In genomic region chr10:67770537-67770936, GRCh38 we compare ENCODE assay signal across 11 cellular contexts.
DNase-seq lines count a peak whose midpoint lies in the region; ATAC-seq and TF ChIP-seq lines count a peak whose summit lies in the region.
"Had no signal": no experiment of that assay in that cellular context is flagged by ENCODE, and none has a peak within 500 bp of the region (broad histone marks: within the 10 kb centered on the region; RNA-seq: fewer than 3 reads in every experiment).

No MANE protein-coding gene starts in this region.

- H3K9ac ChIP-seq in OCI-LY1 (ENCODE audit: low read length) = peak overlapping the region; percentile 37; the same call in 1 of the 2 replicates
- no peak overlapping the region for H3K9ac ChIP-seq in mesenchymal stem cell (ENCODE audit: low read length)

- H3K9me3 ChIP-seq in OCI-LY1 (ENCODE audit: low read length) (no peaks in the 10 kb centered on the region), mesenchymal stem cell (ENCODE audit: control insufficient read depth, low read length) (no peaks in the 10 kb centered on the region)

- H3K4me1 ChIP-seq in OCI-LY1 (ENCODE audit: insufficient read depth, low read length, severe bottlenecking) = peaks cover 37% of the 10 kb centered on the region
- H3K4me1 ChIP-seq in mesenchymal stem cell (ENCODE audit: control insufficient read depth, insufficient read depth, low read depth, low read length) = no peaks in the 10 kb centered on the region

- TF ChIP-seq CTCF in OCI-LY1 (IDR thresholded peaks at IDR 0.05; ENCODE audit: low read length) = no peak

- no peaks in the 10 kb centered on the region for H3K79me1 ChIP-seq in mesenchymal stem cell (replicated peaks; ENCODE audit: low read length, poor library complexity, severe bottlenecking)

- H2BK120ac ChIP-seq in mesenchymal stem cell (ENCODE audit: low read depth, low read length) = no peak overlapping the region

- H2BK15ac ChIP-seq in mesenchymal stem cell (ENCODE audit: low read depth, poor library complexity, severe bottlenecking) = no peak overlapping the region

- no peak overlapping the region for H2BK5ac ChIP-seq in mesenchymal stem cell (ENCODE audit: low read depth, low read length, poor library complexity, severe bottlenecking)

- ATAC-seq in GM18511 (IDR thresholded peaks at IDR 0.05; ENCODE audit: unreplicated experiment) = peak; percentile 69
- ATAC-seq in GM21423 (IDR thresholded peaks at IDR 0.05; ENCODE audit: unreplicated experiment) = peak; percentile 63
- peak; percentile 72 for ATAC-seq in HG03095 (IDR thresholded peaks at IDR 0.05; ENCODE audit: unreplicated experiment)

- H3K27me3 ChIP-seq in OCI-LY1 (ENCODE audit: insufficient read depth, low read length) (no peaks in the 10 kb centered on the region), mesenchymal stem cell (ENCODE audit: control insufficient read depth in 1 of 2, insufficient read depth in 1 of 2, low read length in 2 of 2) (peaks cover 0 to 25% of the 10 kb centered on the region in 2 experiments)

- no peaks in the 10 kb centered on the region for H3F3A ChIP-seq in OCI-LY1 (ENCODE audit: insufficient read depth, low read length)

- no peak overlapping the region for H3K23ac ChIP-seq in mesenchymal stem cell (ENCODE audit: low read length in 2 of 2)

- no peak overlapping the region for H4K8ac ChIP-seq in mesenchymal stem cell (ENCODE audit: low read length)

- no peak overlapping the region for H3K4me3 ChIP-seq in OCI-LY1 (ENCODE audit: low read depth, low read length, poor library complexity, severe bottlenecking)
- no peak overlapping the region for H3K4me3 ChIP-seq in mesenchymal stem cell (ENCODE audit: insufficient read depth in 1 of 2, low read depth in 1 of 2, low read length in 2 of 2)

- DNase-seq in middle frontal gyrus (ENCODE audit: extremely low spot score, low spot score) (no peak), DMS79 treated with DMSO at 0.1 percent for 48 hours (lab: John Stamatoyannopoulos, UW) (no peak), GF-D8 (lab: John Stamatoyannopoulos, UW) (no peak), mesenchymal stem cell (no peak)
- DNase-seq: activated CD4-positive, alpha-beta T cell treated with anti-CD3 and anti-CD28 coated beads for 4 hours; amniotic stem cell had no signal

- H3K79me2 ChIP-seq in OCI-LY1 (ENCODE audit: insufficient read depth, low read length) = no peaks in the 10 kb centered on the region

- H3K36me3 ChIP-seq in OCI-LY1 (ENCODE audit: insufficient read depth, low read length) = no peaks in the 10 kb centered on the region
- no peaks in the 10 kb centered on the region for H3K36me3 ChIP-seq in mesenchymal stem cell (ENCODE audit: control insufficient read depth in 1 of 2, insufficient read depth in 2 of 2, low read depth in 1 of 2, low read length in 2 of 2)

- peak overlapping the region; percentile 86 for H3K27ac ChIP-seq in OCI-LY1 (ENCODE audit: low read depth, low read length, poor library complexity, severe bottlenecking)
- no peak overlapping the region for H3K27ac ChIP-seq in mesenchymal stem cell (ENCODE audit: low read length, poor library complexity, severe bottlenecking)
- H3K27ac ChIP-seq: epithelial cell of prostate had no signal

- H3K4me2 ChIP-seq in OCI-LY1 (ENCODE audit: low read length) (peak overlapping the region; percentile 38), mesenchymal stem cell (ENCODE audit: low read length, poor library complexity, severe bottlenecking) (no peak overlapping the region)

- no peak overlapping the region for H3K4ac ChIP-seq in mesenchymal stem cell (ENCODE audit: low read depth in 1 of 2, low read length in 2 of 2)

- no peak overlapping the region for H2AK5ac ChIP-seq in mesenchymal stem cell (ENCODE audit: low read length, severe bottlenecking)

- H3K9me2 ChIP-seq in OCI-LY1 (ENCODE audit: low read depth, low read length) = no peaks in the 10 kb centered on the region

- H2AFZ ChIP-seq in OCI-LY1 (ENCODE audit: low read length) = peak overlapping the region; percentile 99
- H2AFZ ChIP-seq in mesenchymal stem cell (ENCODE audit: low read depth, low read length) = no peak overlapping the region

- H4K91ac ChIP-seq in mesenchymal stem cell (ENCODE audit: low read length) = no peak overlapping the region

- no peak overlapping the region for H2BK12ac ChIP-seq in mesenchymal stem cell (ENCODE audit: low read length in 2 of 2)

- H4K20me1 ChIP-seq in OCI-LY1 (ENCODE audit: insufficient read depth, low read length) = no peaks in the 10 kb centered on the region

- H3K14ac ChIP-seq in mesenchymal stem cell (ENCODE audit: low read length in 2 of 2) = no peak overlapping the region

- no peak overlapping the region for H3K18ac ChIP-seq in mesenchymal stem cell (ENCODE audit: low read depth in 1 of 2, low read length in 2 of 2)
